ENCODE assay signal across 8 cellular contexts in the genomic region with DNA sequence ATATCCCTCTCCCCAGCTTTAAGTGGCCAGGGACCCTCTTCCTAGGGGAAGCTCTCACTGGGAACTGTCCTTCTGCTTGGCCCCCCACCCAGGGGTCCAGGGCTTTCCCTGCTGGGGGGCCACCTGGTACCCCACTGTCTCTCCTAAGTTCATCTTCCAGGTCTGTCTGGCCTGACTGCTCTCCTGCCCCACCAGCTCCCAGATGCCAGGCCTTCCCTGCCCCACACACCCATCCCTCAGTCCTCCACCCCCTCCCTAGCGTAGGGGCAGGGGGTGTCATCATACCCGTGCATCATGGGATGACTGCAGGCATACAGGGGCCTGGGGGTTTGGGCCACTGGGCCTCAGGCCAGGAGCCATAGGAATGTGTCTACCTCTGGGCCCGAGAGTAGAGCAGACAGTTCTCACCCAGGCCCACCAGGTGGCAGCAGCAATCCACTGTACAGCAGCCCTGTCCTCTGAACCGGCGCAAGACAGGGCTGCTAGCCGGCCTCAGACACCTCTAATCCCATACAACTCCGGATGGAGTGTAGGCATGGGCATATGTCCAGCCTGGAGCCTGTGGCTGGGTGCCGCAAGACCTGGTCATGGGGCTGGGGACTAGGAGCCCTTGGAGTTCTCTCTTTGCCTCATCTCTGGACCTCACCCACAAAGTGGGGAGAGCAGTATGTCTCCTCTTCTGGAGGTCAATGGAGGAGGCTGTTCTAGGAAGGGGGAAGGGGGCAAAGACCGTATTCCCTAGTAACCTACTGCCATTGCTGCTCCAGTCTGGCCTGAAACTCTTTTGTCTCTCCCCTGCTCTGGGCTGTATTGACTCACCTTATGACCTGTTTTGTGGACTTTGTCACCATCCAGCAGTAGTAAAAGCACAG. TPM values are rescaled to one million over a fixed set of nuclear protein-coding genes. Genes with fewer than 3 reads are reported as not detected.
DNase-seq lines count a peak whose midpoint lies in the region; ATAC-seq and TF ChIP-seq lines count a peak whose summit lies in the region.

No MANE protein-coding gene starts in this region.

- no peak overlapping the region for H3K4me3 ChIP-seq in PC-3 (ENCODE audit: low read length)
- H3K4me3 ChIP-seq in fibroblast of lung (replicated peaks in 1 of 4; ENCODE audit: control extremely low read depth in 1 of 4, insufficient read depth in 1 of 4, low read depth in 3 of 4, low read length in 4 of 4): no peak overlapping the region

- H3K9me2 ChIP-seq in PC-3 (replicated peaks; ENCODE audit: low read length): no peaks in the 10 kb centered on the region

- intact Hi-C loops in PC-3 (cut with micrococcal nuclease): loop anchor here (1.0 to 5.0 kb wide), 3 partner anchors 37 to 100 kb away; partner anchors contain the start of gene COX14

- H3K79me2 ChIP-seq in PC-3 (ENCODE audit: low read length): no peaks in the 10 kb centered on the region
- H3K79me2 ChIP-seq in fibroblast of lung (ENCODE audit: control insufficient read depth, insufficient read depth, low read length): no peaks in the 10 kb centered on the region

- H3K36me3 Mint-ChIP-seq in nephron progenitor cell (ENCODE audit: low read depth): no peaks in the 10 kb centered on the region

- no peaks in the 10 kb centered on the region for H3K9me3 Mint-ChIP-seq in nephron progenitor cell

- peak overlapping the region; percentile 56 for H3K4me3 Mint-ChIP-seq in nephron progenitor cell

- peak overlapping the region; percentile 62 for H3K4me2 ChIP-seq in PC-3 (ENCODE audit: low read length)
- H3K4me2 ChIP-seq in fibroblast of lung (ENCODE audit: extremely low read depth, insufficient read depth, low read length): peak overlapping the region; percentile 37

- no peaks in the 10 kb centered on the region for H3K27me3 ChIP-seq in PC-3 (ENCODE audit: low read length)
- H3K27me3 ChIP-seq in fibroblast of lung (ENCODE audit: control insufficient read depth, insufficient read depth, low read length): no peaks in the 10 kb centered on the region

- H3K27me3 Mint-ChIP-seq in nephron progenitor cell (ENCODE audit: low read depth, poor library complexity): peaks cover 6% of the 10 kb centered on the region

- no peaks in the 10 kb centered on the region for H3F3A ChIP-seq in PC-3 (ENCODE audit: low read length, unreplicated experiment)

- H3K9ac ChIP-seq in PC-3 (ENCODE audit: low read length) (no peak overlapping the region), fibroblast of lung (ENCODE audit: insufficient read depth, low read length) (no peak overlapping the region)

- peak overlapping the region; percentile 70 for H2AFZ ChIP-seq in PC-3 (ENCODE audit: low read length)
- no peak overlapping the region for H2AFZ ChIP-seq in fibroblast of lung (ENCODE audit: low read length)

- peak overlapping the region; percentile 54 for H3K27ac Mint-ChIP-seq in nephron progenitor cell

- ATAC-seq in GM19463 (IDR thresholded peaks at IDR 0.05; ENCODE audit: unreplicated experiment) (peak; percentile 87), PC-3 (peak; percentile 93)
- ATAC-seq in stimulated activated naive CD8-positive, alpha-beta T cell treated with anti-CD3 and anti-CD28 coated beads, Interleukin-15, Interleukin-2, amounts not matched to agents 100 U/mL and 50 U/mL, for 24 hours: peak; percentile 88

- H3K4me1 ChIP-seq in PC-3 (ENCODE audit: insufficient read depth, low read length) (peaks cover 6% of the 10 kb centered on the region), fibroblast of lung (ENCODE audit: control insufficient read depth, extremely low read depth, insufficient read depth, low read length) (peaks cover 3% of the 10 kb centered on the region)

- no peaks in the 10 kb centered on the region for H4K20me1 ChIP-seq in PC-3 (ENCODE audit: low read length)
- no peaks in the 10 kb centered on the region for H4K20me1 ChIP-seq in fibroblast of lung (ENCODE audit: control insufficient read depth, extremely low read depth, insufficient read depth, low read length)

- H3K27ac ChIP-seq in PC-3 (ENCODE audit: low read length) (no peak overlapping the region), fibroblast of lung (ENCODE audit: insufficient read depth, low read length) (no peak overlapping the region)

- CTCF ChIA-PET in PC-3 (lab: Charles Lee): no interaction called here

- no peaks in the 10 kb centered on the region for H3K36me3 ChIP-seq in PC-3 (ENCODE audit: low read depth, low read length)
- H3K36me3 ChIP-seq in fibroblast of lung (ENCODE audit: control insufficient read depth, insufficient read depth, low read length): no peaks in the 10 kb centered on the region

- peak; percentile 53 for DNase-seq in COR-L47 (lab: John Stamatoyannopoulos, UW)
- DNase-seq in HT1080 (ENCODE audit: low read depth): peak; percentile 77
- DNase-seq in PC-3: peak; percentile 87
- DNase-seq in activated T-cell treated with anti-CD3 and anti-CD28 coated beads, Interleukin-2, amount 50 U/mL, for 1 hour: peak; percentile 85
- DNase-seq in fibroblast of lung (ENCODE audit: low read depth in 2 of 2): peak; percentile 69 to 83
- peak; percentile 94 for DNase-seq in nephron progenitor cell
- DNase-seq in stimulated activated naive CD8-positive, alpha-beta T cell treated with anti-CD3 and anti-CD28 coated beads, Interleukin-15, Interleukin-2, amounts not matched to agents 100 U/mL and 50 U/mL, for 24 hours: peak; percentile 85

- BruUV-seq in PC-3 (replicated peaks; lab: Mats Ljungman, UMichigan): no TSS peak

- POLR2A ChIA-PET in PC-3 (lab: Charles Lee; ENCODE audit: unreplicated experiment): no interaction called here

- no peaks in the 10 kb centered on the region for H3K9me3 ChIP-seq in PC-3 (ENCODE audit: low read length)
- no peaks in the 10 kb centered on the region for H3K9me3 ChIP-seq in fibroblast of lung (ENCODE audit: control insufficient read depth, insufficient read depth, low read depth, low read length)

- H3K4me1 Mint-ChIP-seq in nephron progenitor cell: peaks cover 77% of the 10 kb centered on the region

- peak; percentile 92 for TF ChIP-seq CTCF in PC-3 (conservative IDR thresholded peaks at IDR 0.05; ENCODE audit: low read depth, low read length)
- peak; percentile 80 to 84 for TF ChIP-seq CTCF in fibroblast of lung (conservative IDR thresholded peaks at IDR 0.05 in 1 of 2, IDR thresholded peaks at IDR 0.05 in 1 of 2; ENCODE audit: low read depth in 1 of 2, low read length in 2 of 2)
- TF ChIP-seq CTCF in nephron progenitor cell (IDR thresholded peaks at IDR 0.05): peak; percentile 86

RNA-seq across cellular contexts. Expression of gene SMARCD1, which starts 10.0 kb away (rescaled TPM):
- total RNA-seq in HT1080 (2014; rRNA removed; shearing (Covaris generic)): 121 and 161 TPM in 2 replicates
- 114 and 120 TPM in 2 replicates for polyA plus RNA-seq in HT1080 (2015; cell fraction: cytosol; rRNA removed)
- polyA plus RNA-seq in HT1080 (2015; cell fraction: nucleus; rRNA removed): 156 and 161 TPM in 2 replicates
- total RNA-seq in PC-3 (2014; rRNA removed) (105 and 109 TPM in 2 replicates), fibroblast of lung (22.9 and 34.3 TPM in 2 replicates)
- 30.5 and 45.0 TPM in 2 replicates for polyA plus RNA-seq in fibroblast of lung
- polyA plus RNA-seq in fibroblast of lung (2012): 23.3 and 31.5 TPM in 2 replicates
- 42.1 and 88.6 TPM in 2 replicates for polyA minus RNA-seq in fibroblast of lung (ENCODE audit: low replicate concordance)

RNA-seq across cellular contexts. Expression of gene ASIC1, which starts 17.8 kb away (rescaled TPM):
- total RNA-seq in HT1080 (2014; rRNA removed; shearing (Covaris generic)): 6.0 and 9.5 TPM in 2 replicates
- 25.8 and 29.0 TPM in 2 replicates for polyA plus RNA-seq in HT1080 (2015; cell fraction: cytosol; rRNA removed)
- polyA plus RNA-seq in HT1080 (2015; cell fraction: nucleus; rRNA removed): 42.0 and 46.5 TPM in 2 replicates
- total RNA-seq in PC-3 (2014; rRNA removed) (6.0 and 6.3 TPM in 2 replicates), fibroblast of lung (1.7 and 1.8 TPM in 2 replicates)
- 2.6 and 3.9 TPM in 2 replicates for polyA plus RNA-seq in fibroblast of lung
- 3.1 and 4.2 TPM in 2 replicates for polyA plus RNA-seq in fibroblast of lung (2012)
- 9.8 and 11.0 TPM in 2 replicates for polyA minus RNA-seq in fibroblast of lung (ENCODE audit: low replicate concordance)

RNA-seq across cellular contexts. Expression of gene GPD1, which starts 28.6 kb away (rescaled TPM):
- 0.27 and 0.31 TPM in 2 replicates for total RNA-seq in HT1080 (2014; rRNA removed; shearing (Covaris generic))
- 0.08 TPM in 1 of 2 replicates, not detected in the other for polyA plus RNA-seq in HT1080 (2015; cell fraction: cytosol; rRNA removed)
- 0.23 and 0.94 TPM in 2 replicates for polyA plus RNA-seq in HT1080 (2015; cell fraction: nucleus; rRNA removed)
- total RNA-seq in PC-3 (2014; rRNA removed) (0.11 and 0.40 TPM in 2 replicates), fibroblast of lung (under 0.01 TPM in 1 of 2 replicates, not detected in the other)
- 0.03 TPM in 1 of 2 replicates, not detected in the other for polyA plus RNA-seq in fibroblast of lung
- 0.08 TPM in 1 of 2 replicates, not detected in the other for polyA plus RNA-seq in fibroblast of lung (2012)
- polyA minus RNA-seq in fibroblast of lung (ENCODE audit: low replicate concordance): not detected in 2 replicates

RNA-seq across cellular contexts. Expression of gene COX14, which starts 36.9 kb away (rescaled TPM):
- total RNA-seq in HT1080 (2014; rRNA removed; shearing (Covaris generic)): 58.9 and 119 TPM in 2 replicates
- polyA plus RNA-seq in HT1080 (2015; cell fraction: cytosol; rRNA removed): 47.7 and 79.3 TPM in 2 replicates
- polyA plus RNA-seq in HT1080 (2015; cell fraction: nucleus; rRNA removed): 16.7 and 23.4 TPM in 2 replicates
- 75.7 and 84.7 TPM in 2 replicates for total RNA-seq in PC-3 (2014; rRNA removed)
- total RNA-seq in fibroblast of lung: 39.0 and 55.3 TPM in 2 replicates
- polyA plus RNA-seq in fibroblast of lung: 57.1 and 58.7 TPM in 2 replicates
- 62.5 and 68.8 TPM in 2 replicates for polyA plus RNA-seq in fibroblast of lung (2012)
- 79.2 and 91.9 TPM in 2 replicates for polyA minus RNA-seq in fibroblast of lung (ENCODE audit: low replicate concordance)

RNA-seq across cellular contexts. Expression of gene RACGAP1, which starts 49.9 kb away (rescaled TPM):
- total RNA-seq in HT1080 (2014; rRNA removed; shearing (Covaris generic)): 138 and 155 TPM in 2 replicates
- polyA plus RNA-seq in HT1080 (2015; cell fraction: cytosol; rRNA removed): 102 and 108 TPM in 2 replicates
- polyA plus RNA-seq in HT1080 (2015; cell fraction: nucleus; rRNA removed): 146 and 164 TPM in 2 replicates
- total RNA-seq in PC-3 (2014; rRNA removed) (95.3 and 97.9 TPM in 2 replicates), fibroblast of lung (15.2 and 38.1 TPM in 2 replicates)
- polyA plus RNA-seq in fibroblast of lung: 22.9 and 73.4 TPM in 2 replicates
- 25.0 and 77.1 TPM in 2 replicates for polyA plus RNA-seq in fibroblast of lung (2012)
- polyA minus RNA-seq in fibroblast of lung (ENCODE audit: low replicate concordance): 7.4 and 96.5 TPM in 2 replicates
